In genomic region chr1:3016641-3017439, GRCh38 we compare ENCODE assay signal across 22 cellular contexts. TPM values are rescaled to one million over a fixed set of nuclear protein-coding genes. Genes with fewer than 3 reads are reported as not detected.
A peak's percentile ranks its signal among the peaks of the same experiment; 100 is the strongest.
DNase-seq lines count a peak whose midpoint lies in the region; ATAC-seq, FAIRE-seq and TF ChIP-seq lines count a peak whose summit lies in the region.
"Had no signal": no experiment of that assay in that cellular context is flagged by ENCODE, and none has a peak within 500 bp of the region (broad histone marks: within the 10 kb centered on the region; RNA-seq: fewer than 3 reads in every experiment).

No MANE protein-coding gene starts in this region.

- ATAC-seq in Right ventricle myocardium superior (ENCODE audit: poor library complexity) (no peak), heart right ventricle (no peak)
- ATAC-seq in natural killer cell treated with Interleukin-12 subunit alpha and Interleukin-12 subunit beta and Interleukin-15 and Interleukin-18, amount 100 ng/mL, for 72 hours = no peak

- TF ChIP-seq CTCF in heart right ventricle (IDR thresholded peaks at IDR 0.05) (no peak), kidney (IDR thresholded peaks at IDR 0.05; ENCODE audit: borderline replicate concordance, extremely low read depth, insufficient read depth) (no peak), GM10248 (IDR thresholded peaks at IDR 0.05; ENCODE audit: control extremely low read depth, extremely low read depth, low read depth, missing control alignments) (no peak)

- peaks cover 3 to 56% (median 48%) of the 10 kb centered on the region in 7 donors for H3K27me3 ChIP-seq in heart right ventricle

- peak; percentile 27 for DNase-seq in Right ventricle myocardium superior
- DNase-seq in heart right ventricle = no peak
- peak; percentile 48 for DNase-seq in kidney
- peak in 7 of 10 donors; percentile 3 to 57 (median 12) for DNase-seq in posterior cingulate gyrus
- no peak for DNase-seq in GM10248 (ENCODE audit: extremely low spot score)
- DNase-seq in natural killer cell treated with Interleukin-12 subunit alpha and Interleukin-12 subunit beta and Interleukin-15 and Interleukin-18, amount 100 ng/mL, for 72 hours (ENCODE audit: low spot score) = no peak
- no peak for DNase-seq in OCI-M1 (lab: John Stamatoyannopoulos, UW)
- DNase-seq: ACHN, C1 segment of cervical spinal cord, Karpas-422, NCI-H1417 treated with DMSO at 0.1 percent for 48 hours, NCI-H187 treated with DMSO at 0.1 percent for 48 hours, NCI-H226, NCI-H526, PC-9 had no signal

- H3K27ac ChIP-seq in heart right ventricle (no peak overlapping the region), kidney (ENCODE audit: low read depth in 2 of 2, low read length in 2 of 2) (no peak overlapping the region)
- H3K27ac ChIP-seq: HL-60, PC-9 had no signal

- no peak overlapping the region for H3K9ac ChIP-seq in kidney (ENCODE audit: low read length in 2 of 2)

- no peak overlapping the region for H3K4me3 Mint-ChIP-seq in natural killer cell treated with Interleukin-12 subunit alpha and Interleukin-12 subunit beta and Interleukin-15 and Interleukin-18, amount 100 ng/mL, for 72 hours

- H3K36me3 ChIP-seq in heart right ventricle (no peaks in the 10 kb centered on the region), kidney (ENCODE audit: control insufficient read depth in 1 of 2, insufficient read depth in 2 of 2, low read length in 2 of 2) (no peaks in the 10 kb centered on the region)

- CTCF ChIA-PET in GM10248 (lab: Yijun Ruan, JAX) = no interaction called here

- FAIRE-seq in kidney (lab: Jason Lieb, UNC) = no peak
- FAIRE-seq: D721Med, GM12892, H1 had no signal

- H3K4me1 ChIP-seq in heart right ventricle = peaks cover 0 to 12% (median 2%) of the 10 kb centered on the region in 9 donors
- H3K4me1 ChIP-seq in kidney (ENCODE audit: control insufficient read depth in 1 of 2, insufficient read depth in 1 of 2, low read depth in 1 of 2, low read length in 2 of 2) = no peaks in the 10 kb centered on the region

- H3K9me3 Mint-ChIP-seq in natural killer cell treated with Interleukin-12 subunit alpha and Interleukin-12 subunit beta and Interleukin-15 and Interleukin-18, amount 100 ng/mL, for 72 hours = no peaks in the 10 kb centered on the region

- POLR2A ChIA-PET in GM10248 (lab: Yijun Ruan, JAX) = no interaction called here

- H3K9me3 ChIP-seq in heart right ventricle (no peaks in the 10 kb centered on the region), kidney (ENCODE audit: control insufficient read depth in 1 of 2, low read length in 2 of 2) (no peaks in the 10 kb centered on the region)

- peaks cover 0 to 4% of the 10 kb centered on the region in 2 donors for H3K4me1 Mint-ChIP-seq in natural killer cell treated with Interleukin-12 subunit alpha and Interleukin-12 subunit beta and Interleukin-15 and Interleukin-18, amount 100 ng/mL, for 72 hours (ENCODE audit: low read depth in 2 of 2)

- peaks cover 6 to 8% of the 10 kb centered on the region in 2 donors for H3K27me3 Mint-ChIP-seq in natural killer cell treated with Interleukin-12 subunit alpha and Interleukin-12 subunit beta and Interleukin-15 and Interleukin-18, amount 100 ng/mL, for 72 hours

- intact Hi-C loops in Right ventricle myocardium superior (cut with DNase I) = loop anchor here (10.0 kb wide), 1 partner anchor 258 kb away; no protein-coding TSS in a partner anchor
- intact Hi-C loops in heart right ventricle (cut with DNase I) = loop anchor here in 2 of 10 donors (10.0 kb wide), 1 partner anchor 268 kb away; no protein-coding TSS in a partner anchor
- intact Hi-C loops in kidney (cut with DNase I) = loop anchor here (10.0 kb wide), 1 partner anchor 408 kb away; no protein-coding TSS in a partner anchor
- intact Hi-C loops in posterior cingulate gyrus (cut with DNase I) = no loop called here

- H3K36me3 Mint-ChIP-seq in natural killer cell treated with Interleukin-12 subunit alpha and Interleukin-12 subunit beta and Interleukin-15 and Interleukin-18, amount 100 ng/mL, for 72 hours = no peaks in the 10 kb centered on the region

- WGBS in heart right ventricle, 2 donors = 77 to 85% methylated on average over 20 to 22 of the region's 22 CpGs

- no peak overlapping the region for H3K27ac Mint-ChIP-seq in natural killer cell treated with Interleukin-12 subunit alpha and Interleukin-12 subunit beta and Interleukin-15 and Interleukin-18, amount 100 ng/mL, for 72 hours

- H3K4me3 ChIP-seq in heart right ventricle (no peak overlapping the region), kidney (ENCODE audit: low read length in 2 of 2) (no peak overlapping the region)
- H3K4me3 ChIP-seq: PC-9 had no signal

RNA-seq across cellular contexts. Expression of gene ACTRT2, which starts 4.4 kb away (rescaled TPM):
- total RNA-seq in Right ventricle myocardium superior (not detected), heart right ventricle (not detected), kidney (not detected)
- polyA plus RNA-seq in heart right ventricle (not detected), kidney (ENCODE audit: insufficient read depth, low read depth, low replicate concordance) (not detected)
- total RNA-seq in natural killer cell treated with Interleukin-12 subunit alpha and Interleukin-12 subunit beta and Interleukin-15 and Interleukin-18, amount 100 ng/mL, for 72 hours = not detected
- total RNA-seq: H1, HT1080, MCF 10A, PC-9, SK-MEL-5 had no signal
- polyA plus RNA-seq: H1 had no signal

RNA-seq across cellular contexts. Expression of gene PRDM16, which starts 52.2 kb away (rescaled TPM):
- total RNA-seq in Right ventricle myocardium superior (14.2 TPM), heart right ventricle (10 to 100 TPM; 11.7 to 25.9 (median 14.8) TPM), kidney (21.9 TPM)
- polyA plus RNA-seq in heart right ventricle (10 to 100 TPM in 1 of 2 donors, 1 to 10 TPM in 1; 4.1 to 16.8 TPM), kidney (ENCODE audit: insufficient read depth, low read depth, low replicate concordance) (3.0 TPM)
- total RNA-seq in natural killer cell treated with Interleukin-12 subunit alpha and Interleukin-12 subunit beta and Interleukin-15 and Interleukin-18, amount 100 ng/mL, for 72 hours = not detected
- total RNA-seq: HT1080, MCF 10A, PC-9 had no signal

Comparison
In these comparisons a context has a peak if more than half of its experiments do, and no peak if none do; other contexts are left out.
1. DNase-seq: peak in Right ventricle myocardium superior (single experiment), kidney (single experiment) and posterior cingulate gyrus (7 of 10); none in heart right ventricle (0 of 2), GM10248 (single experiment), natural killer cell treated with Interleukin-12 subunit alpha and Interleukin-12 subunit beta and Interleukin-15 and Interleukin-18, amount 100 ng/mL, for 72 hours (single experiment) and OCI-M1 (single experiment).
2. RNA of gene PRDM16, which starts 52.2 kb away (total RNA-seq): 21.9 TPM in kidney (single experiment), 11.7 to 25.9 TPM in heart right ventricle and 14.2 TPM in Right ventricle myocardium superior (single experiment); not detected in natural killer cell treated with Interleukin-12 subunit alpha and Interleukin-12 subunit beta and Interleukin-15 and Interleukin-18, amount 100 ng/mL, for 72 hours; every median in the first group is over 10 times any median in the second.